Comparison of ENCODE assay signal across 8 cellular contexts in genomic region chr12:121628037-121628436, GRCh38. TPM values are rescaled to one million over a fixed set of nuclear protein-coding genes. Genes with fewer than 3 reads are reported as not detected.
DNase-seq lines count a peak whose midpoint lies in the region; ATAC-seq, FAIRE-seq and TF ChIP-seq lines count a peak whose summit lies in the region.

No MANE protein-coding gene starts in this region.

- peak overlapping the region; percentile 84 to 97 (median 96) for H3K27ac ChIP-seq in esophagus squamous epithelium
- H3K27ac ChIP-seq in gastrocnemius medialis: peak overlapping the region; percentile 93 to 96 (median 96)

- DNase-seq in GM12891 (ENCODE audit: insufficient read length, low spot score) (no peak), T-cell (peak in 1 of 34 experiments; percentile 22), esophagus squamous epithelium (lab: John Stamatoyannopoulos, UW) (no peak), gastrocnemius medialis (no peak), activated gamma-delta T cell treated with Interleukin-2 at 50 U/mL for 16 hours (no peak), GM10248 (ENCODE audit: extremely low spot score) (no peak)

- peak overlapping the region; percentile 93 to 95 (median 93) for H3K4me3 Mint-ChIP-seq in T-cell

- in situ Hi-C loops in gastrocnemius medialis (cut with MboI; ENCODE audit: low sequenced_read_pairs in 4 of 4): loop anchor here in 2 of 4 donors (10.0 kb wide), 2 partner anchors 53 to 73 kb away; no protein-coding TSS in a partner anchor

- H3K4me1 ChIP-seq in esophagus squamous epithelium (peaks cover 32 to 83% (median 52%) of the 10 kb centered on the region in 3 donors), gastrocnemius medialis (peaks cover 59 to 69% of the 10 kb centered on the region in 2 donors)

- CTCF ChIA-PET in T-cell (lab: Charles Lee) (interaction anchor here (0.5 to 2.9 kb wide), 9 partner anchors 9 to 210 kb away, joined by 3 to 20 read pairs (median 4); partner anchors contain the start of gene MORN3 (in 1 of the 2)), GM10248 (lab: Yijun Ruan, JAX) (interaction anchor here (1.0 to 7.2 kb wide), 17 partner anchors 7 to 185 kb away, joined by 3 to 55 read pairs (median 4); partner anchors contain the start of genes MORN3 and RHOF)

- peak overlapping the region; percentile 96 to 97 for H3K27ac Mint-ChIP-seq in T-cell

- intact Hi-C loops in esophagus squamous epithelium (cut with DNase I): loop anchor here (5.0 to 10.0 kb wide), 2 partner anchors 47 to 76 kb away; no protein-coding TSS in a partner anchor
- intact Hi-C loops in gastrocnemius medialis (cut with DNase I; ENCODE audit: low total_unique reads): loop anchor here (5.0 kb wide), 3 partner anchors 91 to 1336 kb away; partner anchors contain the start of genes RNU4-1 and RNU4-2

- POLR2A ChIA-PET in T-cell (lab: Charles Lee) (interaction anchor here in 1 of 2 donors (0.7 to 2.6 kb wide), 4 partner anchors 40 to 174 kb away, joined by 5 to 58 read pairs (median 13); no protein-coding TSS in a partner anchor), GM10248 (lab: Yijun Ruan, JAX) (interaction anchor here (1.1 to 1.2 kb wide), 2 partner anchors 10 to 75 kb away, joined by 3 read pairs; no protein-coding TSS in a partner anchor)

- no peak for ATAC-seq in T-cell (replicated peaks in 1 of 4)
- no peak for ATAC-seq in gastrocnemius medialis
- ATAC-seq in HG03039 (IDR thresholded peaks at IDR 0.05; ENCODE audit: unreplicated experiment): no peak
- no peak for ATAC-seq in GM19023 (IDR thresholded peaks at IDR 0.05; ENCODE audit: unreplicated experiment)

- peaks cover 18% of the 10 kb centered on the region for H3K36me3 Mint-ChIP-seq in T-cell

- WGBS in esophagus squamous epithelium, 2 donors: 20 to 42% methylated on average over 1 to 3 of the region's 8 CpGs

- H3K4me3 ChIP-seq in esophagus squamous epithelium (peak overlapping the region; percentile 48 to 95 (median 84)), gastrocnemius medialis (peak overlapping the region; percentile 72 to 86 (median 80))

- H3K4me1 Mint-ChIP-seq in T-cell: peaks cover 60 to 68% (median 62%) of the 10 kb centered on the region in 3 donors

- no peaks in the 10 kb centered on the region for H3K9me3 Mint-ChIP-seq in T-cell

- no peaks in the 10 kb centered on the region for H3K9me3 ChIP-seq in esophagus squamous epithelium
- H3K9me3 ChIP-seq in gastrocnemius medialis: no peaks in the 10 kb centered on the region

- H3K27me3 Mint-ChIP-seq in T-cell: no peaks in the 10 kb centered on the region

- no peaks in the 10 kb centered on the region for H3K36me3 ChIP-seq in esophagus squamous epithelium
- no peaks in the 10 kb centered on the region for H3K36me3 ChIP-seq in gastrocnemius medialis

- TF ChIP-seq CTCF in esophagus squamous epithelium (IDR thresholded peaks at IDR 0.05) (no peak), gastrocnemius medialis (IDR thresholded peaks at IDR 0.05 in 4 of 5, conservative IDR thresholded peaks at IDR 0.05 in 1 of 5) (no peak), GM10248 (IDR thresholded peaks at IDR 0.05; ENCODE audit: control extremely low read depth, extremely low read depth, low read depth, missing control alignments) (no peak)

- H3K27me3 ChIP-seq in esophagus squamous epithelium (no peaks in the 10 kb centered on the region), gastrocnemius medialis (no peaks in the 10 kb centered on the region)

- TF ChIP-seq POLR2A in GM12891 (IDR thresholded peaks at IDR 0.05; ENCODE audit: low read depth, low read length) (no peak), esophagus squamous epithelium (IDR thresholded peaks at IDR 0.05) (no peak), gastrocnemius medialis (IDR thresholded peaks at IDR 0.05) (no peak)

- peak; percentile 47 for FAIRE-seq in GM12891 (lab: Jason Lieb, UNC)

TF ChIP-seq in GM12891, 5 proteins besides CTCF, POLR2A, EP300 and RAD21:
- TF ChIP-seq POLR2AphosphoS5 (IDR thresholded peaks at IDR 0.05; ENCODE audit: low read depth, low read length): no peak
- TF ChIP-seq POU2F2 (IDR thresholded peaks at IDR 0.05; ENCODE audit: low read depth, low read length): no peak
- no peak for TF ChIP-seq PAX5 (IDR thresholded peaks at IDR 0.05; ENCODE audit: insufficient read depth, low read length, severe bottlenecking)
- no peak for TF ChIP-seq TAF1 (IDR thresholded peaks at IDR 0.05; ENCODE audit: low read depth, low read length)
- TF ChIP-seq SPI1 (IDR thresholded peaks at IDR 0.05; ENCODE audit: low read depth, low read length): no peak

RNA-seq across cellular contexts. Expression of gene ORAI1, which starts 1.7 kb away (rescaled TPM):
- polyA plus RNA-seq in GM12891 (2012; ENCODE audit: low read depth, missing spikeins): 16.9 TPM
- total RNA-seq in T-cell (10 to 100 TPM; 38.9 to 76.5 (median 59.0) TPM), esophagus squamous epithelium (1 to 10 TPM; 4.4 to 7.9 (median 7.0) TPM), gastrocnemius medialis (10 to 100 TPM in 3 of 4 donors, 1 to 10 TPM in 1; 9.9 to 29.0 (median 16.4) TPM)

RNA-seq across cellular contexts. Expression of gene MORN3, which starts 41.4 kb away (rescaled TPM):
- polyA plus RNA-seq in GM12891 (2012; ENCODE audit: low read depth, missing spikeins): 0.39 TPM
- total RNA-seq in T-cell (10 to 100 TPM in 2 of 5 donors, 1 to 10 TPM in 3; 3.9 to 17.6 (median 8.3) TPM), esophagus squamous epithelium (under 1 TPM in 2 of 4 donors, not detected in 2; 0.09 to 0.13 TPM), gastrocnemius medialis (not detected)

RNA-seq across cellular contexts. Expression of gene KDM2B, which starts 47.2 kb away (rescaled TPM):
- polyA plus RNA-seq in GM12891 (2012; ENCODE audit: low read depth, missing spikeins): 68.9 TPM
- 100 to 1,000 TPM in 2 of 5 donors, 10 to 100 TPM in 3; 74.1 to 102 (median 95.8) TPM for total RNA-seq in T-cell
- total RNA-seq in esophagus squamous epithelium: 10 to 100 TPM; 20.7 to 26.3 (median 23.9) TPM
- total RNA-seq in gastrocnemius medialis: 1 to 10 TPM; 4.8 to 9.4 (median 8.3) TPM

Comparison
In these comparisons a context has a peak if more than half of its experiments do, and no peak if none do; other contexts are left out.
1. RNA of gene MORN3, which starts 41.4 kb away (total RNA-seq): 3.9 to 17.6 TPM in T-cell; 0.09 to 0.13 TPM in esophagus squamous epithelium and not detected in gastrocnemius medialis; every median in the first group is over 4 times any median in the second.